Comparison of ENCODE assay signal across 30 cellular contexts in the genomic region with DNA sequence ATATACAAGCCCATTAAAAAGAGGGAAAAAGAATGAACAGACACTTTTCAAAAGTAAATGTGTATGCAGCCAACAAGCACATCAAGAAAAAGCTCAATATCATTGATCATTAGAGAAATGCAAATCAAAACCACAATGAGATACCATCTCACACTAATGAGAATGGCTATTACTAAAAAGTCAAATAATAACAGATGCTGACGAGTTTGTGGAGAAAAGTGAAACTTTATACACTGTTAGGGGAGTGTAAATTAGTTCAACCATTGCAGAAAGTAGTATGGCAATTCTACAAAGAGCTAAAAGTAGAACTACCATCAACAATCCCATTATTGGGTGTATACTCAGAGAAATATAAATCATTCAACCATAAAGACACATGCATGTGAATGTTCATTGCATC.
DNase-seq lines count a peak whose midpoint lies in the region; ATAC-seq lines count a peak whose summit lies in the region.
"Had no signal": no experiment of that assay in that cellular context is flagged by ENCODE, and none has a peak within 500 bp of the region (broad histone marks: within the 10 kb centered on the region; RNA-seq: fewer than 3 reads in every experiment).

No MANE protein-coding gene starts in this region.

- no peak overlapping the region for H3K27ac ChIP-seq in substantia nigra (ENCODE audit: low read depth, low read length, poor library complexity, severe bottlenecking)

- DNase-seq in substantia nigra (lab: John Stamatoyannopoulos, UW) = no peak
- no peak for DNase-seq in retina
- no peak for DNase-seq in cortex of kidney (lab: John Stamatoyannopoulos, UW)
- DNase-seq: 8988T; ACHN; BE2C; CD8-positive, alpha-beta memory T cell; DMS 273 treated with DMSO at 0.1 percent for 48 hours; DMS79; EL; GDM1; HCEC 1CT; Karpas-422; MV-4-11; NCI-H1105; NCI-H1436 treated with DMSO at 0.1 percent for 48 hours; NCI-H187 treated with DMSO at 0.1 percent for 48 hours; NCI-H446 treated with DMSO at 0.1 percent for 48 hours; NCI-H526; NCI-H82; NK-92 treated with Interleukin-12 subunit alpha and Interleukin-12 subunit beta, amount 100 ng/mL, for 24 hours; RPMI8226; SHP77; T-helper 1 cell had no signal

- ATAC-seq in GM18498 (IDR thresholded peaks at IDR 0.05; ENCODE audit: unreplicated experiment) (peak; percentile 47), GM18909 (IDR thresholded peaks at IDR 0.05; ENCODE audit: poor library complexity, unreplicated experiment) (peak; percentile 85), HG02798 (IDR thresholded peaks at IDR 0.05; ENCODE audit: poor library complexity, unreplicated experiment) (peak; percentile 54), HG03378 (IDR thresholded peaks at IDR 0.05; ENCODE audit: unreplicated experiment) (peak; percentile 80), GM18858 (IDR thresholded peaks at IDR 0.05; ENCODE audit: unreplicated experiment) (no peak)
- ATAC-seq: HepG2 had no signal
